1 cellular context compared by ENCODE assay signal in genomic region chr3:101561630-101562328, GRCh38.
A peak's percentile ranks its signal among the peaks of the same experiment; 100 is the strongest.
TF ChIP-seq lines count a peak whose summit lies in the region.

TRMT10C (plus strand) TSS chr3:101561868; CDS start chr3:101564782, 2,914 bp downstream.

TF ChIP-seq in GM12878, 131 proteins besides CTCF, POLR2A, EP300 and RAD21 (continued from another document):
- TF ChIP-seq ZBTB33 (IDR thresholded peaks at IDR 0.05) (no peak), GATAD2B (conservative IDR thresholded peaks at IDR 0.05; ENCODE audit: low read depth) (no peak), MAX (IDR thresholded peaks at IDR 0.05; ENCODE audit: low read depth, low read length) (peak; percentile 70; the same call in 1 of the 2 replicates), NFXL1 (IDR thresholded peaks at IDR 0.05; ENCODE audit: borderline replicate concordance) (no peak)
